18 cellular contexts compared by ENCODE assay signal in the genomic region with DNA sequence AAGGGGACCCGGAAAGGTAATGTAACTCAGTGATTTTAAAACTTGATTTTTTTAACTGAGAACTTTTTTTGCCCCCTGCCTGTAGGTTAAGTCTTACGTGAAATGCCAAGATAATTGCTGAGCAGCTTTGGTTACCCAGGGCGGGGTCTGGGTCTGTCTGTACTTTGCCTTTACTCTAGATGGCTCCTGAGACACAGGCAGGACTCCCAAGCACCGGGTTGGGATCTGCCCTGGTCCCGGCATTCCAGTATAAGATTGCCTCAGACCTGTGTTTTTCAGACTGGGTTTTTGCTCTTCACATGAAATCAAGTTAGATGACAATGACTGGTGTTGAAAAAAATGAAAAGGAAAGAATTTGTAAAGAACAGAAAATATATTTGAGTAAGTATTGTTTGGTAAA. TPM values are rescaled to one million over a fixed set of nuclear protein-coding genes. Genes with fewer than 3 reads are reported as not detected.
DNase-seq lines count a peak whose midpoint lies in the region; ATAC-seq and TF ChIP-seq lines count a peak whose summit lies in the region.
"Had no signal": no experiment of that assay in that cellular context is flagged by ENCODE, and none has a peak within 500 bp of the region (broad histone marks: within the 10 kb centered on the region; RNA-seq: fewer than 3 reads in every experiment).

No MANE protein-coding gene starts in this region.

- H3K9me3 Mint-ChIP-seq in endodermal cell, result no peaks in the 10 kb centered on the region
- H3K9me3 Mint-ChIP-seq: CD4-positive, CD25-positive, alpha-beta regulatory T cell; HFFc6 had no signal

- H3K4me1 ChIP-seq in HCT116 (ENCODE audit: control insufficient read depth in 1 of 2, insufficient read depth in 2 of 2, low read length in 2 of 2) (no peaks in the 10 kb centered on the region), endodermal cell (ENCODE audit: control insufficient read depth, insufficient read depth, low read length) (no peaks in the 10 kb centered on the region), mucosa of descending colon (ENCODE audit: low read depth) (no peaks in the 10 kb centered on the region), transverse colon (no peaks in the 10 kb centered on the region), right lobe of liver (no peaks in the 10 kb centered on the region)
- H3K4me1 ChIP-seq: BE2C had no signal

- ATAC-seq in HCT116 (0 out of 2 replicates have a peak, but pooled peaks have one; percentile 34), mucosa of descending colon (peak; percentile 74), right lobe of liver (no peak)

- CTCF ChIA-PET in HCT116 (lab: Charles Lee), result no interaction called here

- in situ Hi-C loops in transverse colon (cut with MboI; ENCODE audit: low pct_ligation_motif_present in 1 of 4, low pct_unique_long_range_greater_than_20kb in 1 of 4, low sequenced_read_pairs in 3 of 4), result no loop called here

- H3K27ac ChIP-seq in HCT116 (ENCODE audit: low read depth, low read length) (no peak overlapping the region), endodermal cell (ENCODE audit: low read depth, low read length) (no peak overlapping the region), transverse colon (no peak overlapping the region), right lobe of liver (no peak overlapping the region)
- H3K27ac ChIP-seq: GM23248, HL-60 had no signal

- TF ChIP-seq CTCF in HCT116 (IDR thresholded peaks at IDR 0.05 in 2 of 3, conservative IDR thresholded peaks at IDR 0.05 in 1 of 3; ENCODE audit: borderline replicate concordance in 1 of 3, insufficient read depth in 1 of 3, low read depth in 2 of 3, low read length in 2 of 3), result no peak
- TF ChIP-seq CTCF in endodermal cell (conservative IDR thresholded peaks at IDR 0.05), result no peak
- no peak for TF ChIP-seq CTCF in mucosa of descending colon (IDR thresholded peaks at IDR 0.05)
- TF ChIP-seq CTCF in transverse colon (IDR thresholded peaks at IDR 0.05), result no peak
- TF ChIP-seq CTCF in right lobe of liver (IDR thresholded peaks at IDR 0.05), result no peak

- no peaks in the 10 kb centered on the region for H3K27me3 Mint-ChIP-seq in endodermal cell (ENCODE audit: insufficient read depth)
- H3K27me3 Mint-ChIP-seq: CD4-positive, CD25-positive, alpha-beta regulatory T cell had no signal

- H3K36me3 ChIP-seq in HCT116 (ENCODE audit: control insufficient read depth in 1 of 2, insufficient read depth in 2 of 2, low read length in 2 of 2), result peaks cover 10 to 14% of the 10 kb centered on the region in 2 experiments; a peak in 2 of 4 replicates
- peaks cover 22% of the 10 kb centered on the region for H3K36me3 ChIP-seq in endodermal cell (ENCODE audit: control insufficient read depth, insufficient read depth, low read length)
- H3K36me3 ChIP-seq in mucosa of descending colon (ENCODE audit: low read depth), result no peaks in the 10 kb centered on the region
- no peaks in the 10 kb centered on the region for H3K36me3 ChIP-seq in transverse colon
- no peaks in the 10 kb centered on the region for H3K36me3 ChIP-seq in right lobe of liver

- RAD21 ChIA-PET in HCT116 (lab: Charles Lee; ENCODE audit: low non-redundant PET in 1 of 2, low total read pairs in 2 of 2, uncharacterized antibody in 2 of 2, unreplicated experiment in 2 of 2), result no interaction called here

- H3K4me3 Mint-ChIP-seq in endodermal cell, result no peak overlapping the region
- H3K4me3 Mint-ChIP-seq: CD4-positive, CD25-positive, alpha-beta regulatory T cell; HFFc6 had no signal

- H3K4me1 Mint-ChIP-seq in endodermal cell, result no peaks in the 10 kb centered on the region
- H3K4me1 Mint-ChIP-seq: CD4-positive, CD25-positive, alpha-beta regulatory T cell had no signal

- no peak overlapping the region for H3K4me2 ChIP-seq in HCT116 (ENCODE audit: low read length)

- 91 to 92% methylated on average over 4 to 5 of the region's 5 CpGs for WGBS in endodermal cell (ENCODE audit: insufficient coverage in 1 of 2, insufficient read length in 1 of 2), 2 experiments
- WGBS in transverse colon (ENCODE audit: low coverage in 1 of 2), 2 donors, result 42 to 64% methylated on average over 4 to 5 of the region's 5 CpGs
- 98% methylated on average over 5 of the region's 5 CpGs for WGBS in right lobe of liver (ENCODE audit: insufficient coverage, low coverage, low lambda C conversion rate, missing lambda C conversion rate)

- peaks cover 3% of the 10 kb centered on the region for H3K36me3 Mint-ChIP-seq in endodermal cell (ENCODE audit: low read depth)

- H3K9me2 ChIP-seq in HCT116 (ENCODE audit: insufficient read depth), result no peaks in the 10 kb centered on the region

- BruUV-seq in HCT116 (replicated peaks; lab: Mats Ljungman, UMichigan), result no TSS peak

- H3K9ac ChIP-seq in HCT116 (ENCODE audit: low read length), result no peak overlapping the region
- no peak overlapping the region for H3K9ac ChIP-seq in endodermal cell (ENCODE audit: extremely low read depth, low read length, poor library complexity, severe bottlenecking)
- H3K9ac ChIP-seq: GM23248 had no signal

- DNase-seq in HCT116 (ENCODE audit: low read depth, low spot score) (no peak), endodermal cell (peak; percentile 45), mucosa of descending colon (peak in 1 of 3 donors; percentile 47), transverse colon (peak; percentile 48), right lobe of liver (no peak), NCI-H2227 treated with DMSO at 0.1 percent for 48 hours (lab: John Stamatoyannopoulos, UW) (no peak)
- no peak for DNase-seq in central memory CD4-positive, alpha-beta T cell
- DNase-seq: ACHN; BE2C; C1 segment of cervical spinal cord; CD4-positive, CD25-positive, alpha-beta regulatory T cell; DMS153; DMS79; GDM1; GM23248; HCEC 1CT; HFFc6 had no signal

- no peaks in the 10 kb centered on the region for H3K9me3 ChIP-seq in HCT116 (ENCODE audit: control insufficient read depth in 1 of 2, insufficient read depth in 1 of 2, low read depth in 1 of 2, low read length in 2 of 2)
- H3K9me3 ChIP-seq in endodermal cell (ENCODE audit: control insufficient read depth, low read length), result no peaks in the 10 kb centered on the region
- no peaks in the 10 kb centered on the region for H3K9me3 ChIP-seq in mucosa of descending colon
- H3K9me3 ChIP-seq in transverse colon, result no peaks in the 10 kb centered on the region
- no peaks in the 10 kb centered on the region for H3K9me3 ChIP-seq in right lobe of liver
- H3K9me3 ChIP-seq: BE2C had no signal

- H3K79me2 ChIP-seq in HCT116 (ENCODE audit: insufficient read depth, low read length), result no peaks in the 10 kb centered on the region; the same call in 1 of the 2 replicates

- no peak overlapping the region for H3K4me3 ChIP-seq in HCT116 (replicated peaks in 1 of 2; ENCODE audit: low read depth in 1 of 2, low read length in 2 of 2)
- H3K4me3 ChIP-seq in endodermal cell (ENCODE audit: low read length), result no peak overlapping the region
- H3K4me3 ChIP-seq in mucosa of descending colon, result no peak overlapping the region
- no peak overlapping the region for H3K4me3 ChIP-seq in transverse colon
- no peak overlapping the region for H3K4me3 ChIP-seq in right lobe of liver
- H3K4me3 ChIP-seq: GM23248 had no signal

- TF ChIP-seq EP300 in transverse colon (IDR thresholded peaks at IDR 0.05; ENCODE audit: low read depth), result no peak

- no peaks in the 10 kb centered on the region for H4K20me1 ChIP-seq in HCT116 (ENCODE audit: insufficient read depth)

- no peak overlapping the region for H3K27ac Mint-ChIP-seq in endodermal cell
- H3K27ac Mint-ChIP-seq: HFFc6 had no signal

- intact Hi-C loops in HCT116 (cut with micrococcal nuclease) (no loop called here), mucosa of descending colon (cut with DNase I, micrococcal nuclease) (no loop called here), transverse colon (cut with DNase I; ENCODE audit: low total_unique reads) (no loop called here), right lobe of liver (cut with DNase I) (no loop called here)

- no peak for TF ChIP-seq RAD21 in HCT116 (IDR thresholded peaks at IDR 0.05; ENCODE audit: low read depth)

- H3K27me3 ChIP-seq in HCT116 (ENCODE audit: insufficient read depth, low read length) (no peaks in the 10 kb centered on the region), endodermal cell (ENCODE audit: control insufficient read depth, insufficient read depth, low read length, poor library complexity, severe bottlenecking) (no peaks in the 10 kb centered on the region), transverse colon (no peaks in the 10 kb centered on the region), right lobe of liver (no peaks in the 10 kb centered on the region)
- H3K27me3 ChIP-seq: BE2C had no signal

- no peak for TF ChIP-seq POLR2A in HCT116 (IDR thresholded peaks at IDR 0.05; ENCODE audit: borderline replicate concordance, extremely low read depth, insufficient read depth, insufficient read length)
- no peak for TF ChIP-seq POLR2A in transverse colon (IDR thresholded peaks at IDR 0.05)
- no peak for TF ChIP-seq POLR2A in right lobe of liver (IDR thresholded peaks at IDR 0.05)

- no peak overlapping the region for H2AFZ ChIP-seq in HCT116 (ENCODE audit: low read depth, low read length, poor library complexity, severe bottlenecking)
- H2AFZ ChIP-seq: GM23248 had no signal

- POLR2A ChIA-PET in HCT116 (lab: Charles Lee), result no interaction called here

TF ChIP-seq in HCT116, 20 proteins besides CTCF, POLR2A, EP300 and RAD21 (continues in another document):
- TF ChIP-seq ZNF274 (IDR thresholded peaks at IDR 0.05; ENCODE audit: low read depth, low read length) (no peak), CEBPB (IDR thresholded peaks at IDR 0.05; ENCODE audit: low read depth) (no peak), EZH2 (IDR thresholded peaks at IDR 0.05) (no peak), EGR1 (IDR thresholded peaks at IDR 0.05; ENCODE audit: low read depth) (no peak), ZFX (IDR thresholded peaks at IDR 0.05) (no peak), SRF (IDR thresholded peaks at IDR 0.05; ENCODE audit: low read depth) (no peak), EZH2phosphoT487 (IDR thresholded peaks at IDR 0.05; ENCODE audit: borderline replicate concordance) (no peak), MAX (IDR thresholded peaks at IDR 0.05) (no peak)

RNA-seq across cellular contexts. Expression of gene WDR76, which starts 40.3 kb away (rescaled TPM):
- total RNA-seq in HCT116 (2021; ENCODE audit: unreplicated experiment), result 33.0 TPM
- 6.7 and 10.5 TPM in 2 replicates for polyA plus RNA-seq in HCT116 (2012)
- 10 to 100 TPM; 22.6 to 34.4 TPM for total RNA-seq in endodermal cell
- 20.9 TPM for polyA plus RNA-seq in endodermal cell (2013, experiment 1 of 2)
- polyA plus RNA-seq in endodermal cell (2013, experiment 2 of 2), result 21.0 TPM
- total RNA-seq in mucosa of descending colon, result 1 to 10 TPM; 4.1 to 9.1 (median 8.0) TPM
- 1 to 10 TPM in 2 of 4 donors, under 1 TPM in 1, not detected in 1; 0.20 to 4.8 (median 2.7) TPM for total RNA-seq in transverse colon
- 1 to 10 TPM in 3 of 6 experiments, under 1 TPM in 3; 0.46 to 5.5 (median 1.1) TPM for total RNA-seq in right lobe of liver

RNA-seq across cellular contexts. Expression of gene MFAP1, which starts 42.6 kb away (rescaled TPM):
- total RNA-seq in HCT116 (2021; ENCODE audit: unreplicated experiment) (32.7 TPM), endodermal cell (10 to 100 TPM; 35.3 to 48.5 TPM), mucosa of descending colon (10 to 100 TPM; 19.9 to 22.6 (median 20.9) TPM), transverse colon (10 to 100 TPM in 3 of 4 donors, 1 to 10 TPM in 1; 9.8 to 32.9 (median 16.3) TPM), right lobe of liver (10 to 100 TPM in 2 of 6 experiments, 1 to 10 TPM in 4; 6.7 to 11.9 (median 8.1) TPM)
- polyA plus RNA-seq in HCT116 (2012), result 21.2 and 26.6 TPM in 2 replicates
- polyA plus RNA-seq in endodermal cell (2013, experiment 1 of 2), result 38.7 TPM
- 36.3 TPM for polyA plus RNA-seq in endodermal cell (2013, experiment 2 of 2)

Comparison
In these comparisons a context has a peak if more than half of its experiments do, and no peak if none do; other contexts are left out.
1. ATAC-seq: peak in HCT116 (single experiment) and mucosa of descending colon (single experiment); none in right lobe of liver (0 of 4).
2. DNase-seq: peak in endodermal cell (single experiment) and transverse colon (single experiment); none in HCT116 (single experiment), right lobe of liver (0 of 3), central memory CD4-positive, alpha-beta T cell (single experiment) and NCI-H2227 treated with DMSO at 0.1 percent for 48 hours (single experiment).